ENCODE assay signal across 8 cellular contexts in the genomic region with DNA sequence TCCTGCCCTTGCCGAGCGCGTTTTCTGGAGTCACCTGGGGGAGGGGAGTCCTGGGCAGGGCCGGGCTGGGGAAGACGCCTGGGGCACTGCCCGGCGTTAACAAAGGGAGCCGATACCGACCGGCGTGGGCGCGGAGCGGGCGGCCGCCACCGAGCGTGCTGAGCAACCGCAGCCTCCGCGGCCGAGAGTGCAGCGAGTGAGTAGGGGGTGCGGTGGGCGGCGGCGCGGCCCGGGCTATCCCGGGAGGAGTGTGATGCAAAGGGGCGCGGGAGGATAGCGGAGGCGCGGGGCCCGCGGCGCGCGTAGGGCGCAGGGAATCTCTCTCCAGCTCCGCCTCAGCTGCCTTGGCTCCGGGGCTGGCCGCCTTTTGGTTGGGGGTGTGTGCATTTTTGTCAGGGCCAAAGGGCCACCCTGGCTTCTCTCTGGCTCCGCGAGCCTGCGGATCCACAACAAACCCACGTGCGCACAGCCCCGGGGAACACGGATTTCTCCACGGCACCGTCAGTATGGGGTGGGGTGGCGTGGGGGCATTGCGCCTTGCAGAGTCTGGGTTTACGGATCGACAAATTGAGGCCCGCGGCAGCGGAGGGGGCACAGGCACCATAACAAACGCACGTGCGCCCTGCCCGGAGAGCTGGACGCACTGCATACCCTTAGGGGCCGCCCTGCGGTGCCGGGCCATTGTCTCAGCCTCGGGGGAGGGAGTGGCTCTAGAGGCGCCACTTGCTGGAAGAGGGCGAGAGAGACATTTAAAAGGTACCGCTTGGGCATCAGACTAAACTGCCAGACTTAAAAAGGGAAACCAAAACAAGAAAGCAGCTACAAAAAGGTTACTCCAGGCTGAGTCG.
DNase-seq lines count a peak whose midpoint lies in the region; ATAC-seq, FAIRE-seq and TF ChIP-seq lines count a peak whose summit lies in the region.

No MANE protein-coding gene starts in this region.

- TF ChIP-seq CTCF in WI38 (IDR thresholded peaks at IDR 0.05; ENCODE audit: low read depth, low read length), result no peak

- peak overlapping the region; percentile 56 for H3K4me3 ChIP-seq in WI38 (ENCODE audit: low read depth, low read length)

- H3K4me3 Mint-ChIP-seq in central memory CD8-positive, alpha-beta T cell, result peak overlapping the region; percentile 96

- DNase-seq in GM18507 (ENCODE audit: extremely low spot score, insufficient read length, low read depth) (peak; percentile 55), NCI-H187 treated with DMSO at 0.1 percent for 48 hours (lab: John Stamatoyannopoulos, UW) (peak; percentile 27), putamen (ENCODE audit: low spot score) (no peak)
- peak; percentile 46 to 64 for DNase-seq in central memory CD8-positive, alpha-beta T cell (ENCODE audit: low spot score in 2 of 2)
- DNase-seq in stimulated activated CD4-positive, alpha-beta T cell treated with anti-CD3 and anti-CD28 coated beads, Interleukin-4, amount 100 ng/mL, for 24 hours, result peak; percentile 66

- H3K4me1 Mint-ChIP-seq in central memory CD8-positive, alpha-beta T cell, result peaks cover 42% of the 10 kb centered on the region

- no peaks in the 10 kb centered on the region for H3K27me3 Mint-ChIP-seq in central memory CD8-positive, alpha-beta T cell

- FAIRE-seq in GM18507 (lab: Jason Lieb, UNC), result peak; percentile 80

- H3K27ac Mint-ChIP-seq in central memory CD8-positive, alpha-beta T cell (ENCODE audit: low read depth), result peak overlapping the region; percentile 95

- H3K9me3 Mint-ChIP-seq in central memory CD8-positive, alpha-beta T cell, result no peaks in the 10 kb centered on the region

- peaks cover 39% of the 10 kb centered on the region for H3K36me3 Mint-ChIP-seq in central memory CD8-positive, alpha-beta T cell (ENCODE audit: insufficient read depth)

- H3K27ac ChIP-seq in layer of hippocampus (ENCODE audit: low read depth, low read length), result peak overlapping the region; percentile 84

- ATAC-seq in HG02798 (IDR thresholded peaks at IDR 0.05; ENCODE audit: poor library complexity, unreplicated experiment), result peak; percentile 70
- ATAC-seq in central memory CD8-positive, alpha-beta T cell (replicated peaks; ENCODE audit: extremely low read depth, poor library complexity, severe bottlenecking), result peak; percentile 80

- no peaks in the 10 kb centered on the region for H3K27me3 ChIP-seq in layer of hippocampus (ENCODE audit: control insufficient read depth, insufficient read depth, low read length)
